In genomic region chr13:52599037-52599852, GRCh38 we compare ENCODE assay signal across 8 cellular contexts. TPM values are rescaled to one million over a fixed set of nuclear protein-coding genes. Genes with fewer than 3 reads are reported as not detected.
DNase-seq lines count a peak whose midpoint lies in the region; ATAC-seq and TF ChIP-seq lines count a peak whose summit lies in the region.

No MANE protein-coding gene starts in this region.

- peak; percentile 20 for ATAC-seq in GM18907 (IDR thresholded peaks at IDR 0.05; ENCODE audit: unreplicated experiment)
- ATAC-seq in right cardiac atrium: peak; percentile 68 to 84

- peaks cover 7% of the 10 kb centered on the region for H3K4me1 Mint-ChIP-seq in activated naive CD8-positive, alpha-beta T cell (ENCODE audit: low read depth)

- H3K9me3 Mint-ChIP-seq in activated naive CD8-positive, alpha-beta T cell (ENCODE audit: low read depth): no peaks in the 10 kb centered on the region

- H3K4me2 ChIP-seq in skeletal muscle satellite cell (ENCODE audit: low read length): peak overlapping the region; percentile 85

- no peak for TF ChIP-seq CTCF in A673 (conservative IDR thresholded peaks at IDR 0.05; ENCODE audit: low read depth, low read length)

- H3K27me3 Mint-ChIP-seq in activated naive CD8-positive, alpha-beta T cell: peaks cover 15% of the 10 kb centered on the region

- peak overlapping the region; percentile 43 for H3K4me3 ChIP-seq in A673 (ENCODE audit: low read depth, low read length, poor library complexity, severe bottlenecking)
- peak overlapping the region; percentile 67 for H3K4me3 ChIP-seq in HUES6 (ENCODE audit: low read depth, low read length)
- peak overlapping the region; percentile 30 for H3K4me3 ChIP-seq in right cardiac atrium (ENCODE audit: low read length)
- H3K4me3 ChIP-seq in skeletal muscle satellite cell (ENCODE audit: low read length): peak overlapping the region; percentile 80

- no peak overlapping the region for H3K27ac Mint-ChIP-seq in activated naive CD8-positive, alpha-beta T cell

- DNase-seq in A673 (ENCODE audit: low spot score): no peak
- peak in 1 of 3 donors; percentile 59 for DNase-seq in right cardiac atrium
- no peak for DNase-seq in ACHN
- no peak for DNase-seq in hypothalamus (lab: John Stamatoyannopoulos, UW)

- peak overlapping the region; percentile 82 for H3K4me3 Mint-ChIP-seq in activated naive CD8-positive, alpha-beta T cell

- no peaks in the 10 kb centered on the region for H3K36me3 ChIP-seq in A673 (ENCODE audit: insufficient read depth, low read length, poor library complexity, severe bottlenecking)
- H3K36me3 ChIP-seq in HUES6 (ENCODE audit: control insufficient read depth, insufficient read depth, low read length): no peaks in the 10 kb centered on the region
- H3K36me3 ChIP-seq in skeletal muscle satellite cell (ENCODE audit: insufficient read depth, low read length): no peaks in the 10 kb centered on the region

- H3K4me1 ChIP-seq in A673 (ENCODE audit: insufficient read depth, low read length, poor library complexity, severe bottlenecking): no peaks in the 10 kb centered on the region
- H3K4me1 ChIP-seq in HUES6 (ENCODE audit: control insufficient read depth, insufficient read depth, low read length): peaks cover 9% of the 10 kb centered on the region; the same call in 1 of the 2 replicates
- H3K4me1 ChIP-seq in right cardiac atrium (ENCODE audit: control insufficient read depth, insufficient read depth, low read length): peaks cover 2% of the 10 kb centered on the region
- H3K4me1 ChIP-seq in skeletal muscle satellite cell (ENCODE audit: control insufficient read depth, insufficient read depth, low read length): peaks cover 24% of the 10 kb centered on the region

- WGBS in right cardiac atrium: 23% methylated on average over 13 of the region's 13 CpGs

- POLR2A ChIA-PET in A673 (lab: Charles Lee; ENCODE audit: low non-redundant PET): no interaction called here

- CTCF ChIA-PET in A673 (lab: Charles Lee): no interaction called here

- no TSS peak for BruUV-seq in A673 (replicated peaks; lab: Mats Ljungman, UMichigan)

- H3K9me3 ChIP-seq in A673 (ENCODE audit: low read depth, low read length, poor library complexity, severe bottlenecking): no peaks in the 10 kb centered on the region
- H3K9me3 ChIP-seq in HUES6 (ENCODE audit: control insufficient read depth, insufficient read depth, low read depth, low read length): no peaks in the 10 kb centered on the region
- no peaks in the 10 kb centered on the region for H3K9me3 ChIP-seq in right cardiac atrium (ENCODE audit: control insufficient read depth, low read length)
- no peaks in the 10 kb centered on the region for H3K9me3 ChIP-seq in skeletal muscle satellite cell (replicated peaks; ENCODE audit: low read length)

- no peaks in the 10 kb centered on the region for H3K36me3 Mint-ChIP-seq in activated naive CD8-positive, alpha-beta T cell

- H3K27ac ChIP-seq in A673 (ENCODE audit: low read depth, low read length, poor library complexity, severe bottlenecking) (no peak overlapping the region), HUES6 (ENCODE audit: low read depth, low read length) (no peak overlapping the region), right cardiac atrium (ENCODE audit: low read length) (no peak overlapping the region)

- in situ Hi-C loops in ACHN (cut with HindIII; ENCODE audit: low pct_ligation_motif_present, low pct_unique_long_range_greater_than_20kb, low sequenced_read_pairs): no loop called here

- no peaks in the 10 kb centered on the region for H3K27me3 ChIP-seq in A673 (replicated peaks; ENCODE audit: insufficient read depth, low read depth, low read length, poor library complexity)
- H3K27me3 ChIP-seq in HUES6 (ENCODE audit: control insufficient read depth, insufficient read depth, low read length): peaks cover 9% of the 10 kb centered on the region; the same call in 1 of the 2 replicates
- H3K27me3 ChIP-seq in right cardiac atrium (ENCODE audit: control insufficient read depth, insufficient read depth): no peaks in the 10 kb centered on the region
- H3K27me3 ChIP-seq in skeletal muscle satellite cell (ENCODE audit: control insufficient read depth, insufficient read depth, low read length): no peaks in the 10 kb centered on the region

- H3K9ac ChIP-seq in HUES6 (ENCODE audit: low read length) (peak overlapping the region; percentile 90), skeletal muscle satellite cell (ENCODE audit: low read depth, low read length) (peak overlapping the region; percentile 87)

- intact Hi-C loops in A673 (cut with micrococcal nuclease; ENCODE audit: unreplicated experiment) (no loop called here), right cardiac atrium (cut with DNase I) (no loop called here)

RNA-seq across cellular contexts. Expression of gene HNRNPA1L2, which starts 43.0 kb away (rescaled TPM):
- total RNA-seq in A673 (2021) (10.1 and 10.7 TPM in 2 replicates), right cardiac atrium (1 to 10 TPM; 3.4 to 5.1 (median 4.7) TPM)
- 6.3 TPM for polyA plus RNA-seq in right cardiac atrium
- 2.3 and 2.8 TPM in 2 replicates for total RNA-seq in skeletal muscle satellite cell (2012; rRNA removed)

RNA-seq across cellular contexts. Expression of gene SUGT1, which starts 53.4 kb away (rescaled TPM):
- total RNA-seq in A673 (2021) (104 and 132 TPM in 2 replicates), right cardiac atrium (10 to 100 TPM; 46.1 to 71.5 (median 56.8) TPM)
- polyA plus RNA-seq in right cardiac atrium: 54.5 TPM
- total RNA-seq in skeletal muscle satellite cell (2012; rRNA removed): 36.8 and 41.7 TPM in 2 replicates

Comparison
In these comparisons a context has a peak if more than half of its experiments do, and no peak if none do; other contexts are left out.
1. H3K4me3 ChIP-seq: peak in every context shown above with its lines; median percentile 80 in skeletal muscle satellite cell; 67 in HUES6; 43 in A673; 30 in right cardiac atrium.